Comparison of ENCODE assay signal across 16 cellular contexts in the genomic region with DNA sequence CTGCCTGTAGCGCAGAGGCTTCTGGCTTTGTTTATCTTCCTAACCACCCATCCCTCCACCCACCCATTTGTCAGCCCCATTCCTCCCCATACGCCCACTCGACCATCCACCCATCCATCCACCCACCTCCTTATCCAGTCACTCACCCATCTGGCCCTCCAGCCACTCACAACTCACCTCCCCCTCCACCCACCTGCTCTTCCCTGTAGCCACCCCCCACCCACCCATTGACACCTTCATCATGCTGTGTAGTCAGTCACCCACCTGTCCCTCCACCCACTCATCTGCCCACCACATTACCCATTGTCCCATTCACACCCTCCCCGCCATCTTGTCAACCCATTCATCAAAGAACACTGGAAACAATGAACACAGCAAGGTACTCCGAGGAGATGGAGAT. TPM values are rescaled to one million over a fixed set of nuclear protein-coding genes. Genes with fewer than 3 reads are reported as not detected.
"Had no signal": no experiment of that assay in that cellular context is flagged by ENCODE, and none has a peak within 500 bp of the region (broad histone marks: within the 10 kb centered on the region; RNA-seq: fewer than 3 reads in every experiment).

No MANE protein-coding gene starts in this region.

- H3K4me3 Mint-ChIP-seq: activated CD8-positive, alpha-beta T cell treated with anti-CD3 and anti-CD28 coated beads, Interleukin-2, amount 10 ng/mL, durations not matched to agents 7 days and 5 days; naive thymus-derived CD8-positive, alpha-beta T cell had no signal

- H3K9me3 Mint-ChIP-seq: naive thymus-derived CD8-positive, alpha-beta T cell had no signal

- H3K36me3 ChIP-seq: gastrocnemius medialis, heart right ventricle, left lung had no signal

- DNase-seq: activated CD8-positive, alpha-beta T cell treated with anti-CD3 and anti-CD28 coated beads, Interleukin-2, amount 10 ng/mL, durations not matched to agents 7 days and 5 days; activated gamma-delta T cell treated with Interleukin-2 at 50 U/mL for 16 hours; caudate nucleus; effector CD8-positive, alpha-beta T cell; gastrocnemius medialis; heart right ventricle; islet precursor cell; naive thymus-derived CD8-positive, alpha-beta T cell; right cardiac atrium; trophoblast cell had no signal

- H3K36me3 Mint-ChIP-seq: naive thymus-derived CD8-positive, alpha-beta T cell had no signal

- H3K4me3 ChIP-seq: coronary artery, gastrocnemius medialis, heart right ventricle, left lung, mucosa of descending colon, smooth muscle cell had no signal

- H3K4me2 ChIP-seq: smooth muscle cell had no signal

- ATAC-seq: activated CD4-positive, CD25-positive, alpha-beta regulatory T cell treated with anti-CD3 and anti-CD28 coated beads, Interleukin-2, amount 50 U/mL, for 24 hours; activated CD8-positive, alpha-beta T cell treated with anti-CD3 and anti-CD28 coated beads, Interleukin-2, amount 10 ng/mL, durations not matched to agents 7 days and 5 days; gastrocnemius medialis; heart right ventricle; left lung; mucosa of descending colon; naive thymus-derived CD8-positive, alpha-beta T cell; right cardiac atrium had no signal

- H3K27ac Mint-ChIP-seq: activated CD8-positive, alpha-beta T cell treated with anti-CD3 and anti-CD28 coated beads, Interleukin-2, amount 10 ng/mL, durations not matched to agents 7 days and 5 days had no signal

- H3K27ac ChIP-seq: gastrocnemius medialis, heart right ventricle, left lung had no signal

- H3K9me3 ChIP-seq: gastrocnemius medialis, heart right ventricle, left lung, mucosa of descending colon had no signal

RNA-seq across cellular contexts. Expression of a gene that starts 5.5 kb away (rescaled TPM):
- total RNA-seq: activated CD8-positive, alpha-beta T cell treated with anti-CD3 and anti-CD28 coated beads, Interleukin-2, amount 10 ng/mL, durations not matched to agents 7 days and 5 days; mucosa of descending colon; naive thymus-derived CD8-positive, alpha-beta T cell; T-helper 2 cell treated with Interferon-gamma antibody and Interleukin-4, amounts not matched to agents 100 ng/mL and 5 ng/mL, for 36 hours had no signal
- polyA plus RNA-seq: naive thymus-derived CD8-positive, alpha-beta T cell had no signal

RNA-seq across cellular contexts. Expression of a gene that starts 8.9 kb away (rescaled TPM):
- total RNA-seq: activated CD8-positive, alpha-beta T cell treated with anti-CD3 and anti-CD28 coated beads, Interleukin-2, amount 10 ng/mL, durations not matched to agents 7 days and 5 days; gastrocnemius medialis; mucosa of descending colon; naive thymus-derived CD8-positive, alpha-beta T cell; right cardiac atrium; smooth muscle cell had no signal
- polyA plus RNA-seq: right cardiac atrium had no signal

RNA-seq across cellular contexts. Expression of a gene that starts 31.6 kb away (rescaled TPM):
- total RNA-seq: activated CD8-positive, alpha-beta T cell treated with anti-CD3 and anti-CD28 coated beads, Interleukin-2, amount 10 ng/mL, durations not matched to agents 7 days and 5 days; left lung; mucosa of descending colon; naive thymus-derived CD8-positive, alpha-beta T cell; T-helper 2 cell treated with Interferon-gamma antibody and Interleukin-4, amounts not matched to agents 100 ng/mL and 5 ng/mL, for 36 hours had no signal
